Comparison of ENCODE assay signal across 9 cellular contexts in the genomic region with DNA sequence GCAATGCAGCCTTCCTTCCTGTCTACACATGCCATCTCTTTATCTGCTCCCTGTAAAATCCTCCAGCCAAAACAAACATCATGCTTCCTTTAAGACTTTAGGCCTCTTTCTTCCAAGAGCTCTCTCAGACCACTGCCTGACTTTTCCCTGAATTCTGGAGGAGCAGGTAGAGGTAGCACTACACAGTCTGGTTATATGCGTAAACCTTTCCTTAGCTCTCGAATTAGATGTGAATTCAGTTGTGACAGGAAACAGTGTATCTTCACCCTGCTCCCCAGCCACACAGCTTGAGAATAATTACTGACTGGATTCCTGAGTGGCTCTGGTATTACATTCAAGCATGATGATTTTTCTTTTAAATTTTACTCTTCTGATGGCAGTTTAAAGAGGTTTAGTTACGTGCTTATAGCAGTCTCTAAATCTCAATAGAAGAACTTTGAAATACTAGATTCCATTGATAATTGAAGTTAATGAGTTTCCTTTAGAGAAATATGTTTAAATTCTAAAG.
DNase-seq lines count a peak whose midpoint lies in the region; ATAC-seq and TF ChIP-seq lines count a peak whose summit lies in the region.
"Had no signal": no experiment of that assay in that cellular context is flagged by ENCODE, and none has a peak within 500 bp of the region (broad histone marks: within the 10 kb centered on the region; RNA-seq: fewer than 3 reads in every experiment).

No MANE protein-coding gene starts in this region.

- WGBS in esophagus squamous epithelium, 2 donors, result 31 to 48% methylated on average over 3 of the region's 3 CpGs

- peak overlapping the region; percentile 21 for H3K4me2 ChIP-seq in osteoblast (ENCODE audit: insufficient read depth, low read length)

- H3K27ac ChIP-seq in esophagus squamous epithelium, result peak overlapping the region; percentile 19 to 68 (median 56)
- H3K27ac ChIP-seq in osteoblast (ENCODE audit: low read depth, low read length), result peak overlapping the region; percentile 92

- intact Hi-C loops in esophagus squamous epithelium (cut with DNase I), result no loop called here

- H3K36me3 ChIP-seq in esophagus squamous epithelium (no peaks in the 10 kb centered on the region), osteoblast (ENCODE audit: insufficient read depth, low read length) (peaks cover 18% of the 10 kb centered on the region)

- no peak for TF ChIP-seq POLR2A in esophagus squamous epithelium (IDR thresholded peaks at IDR 0.05)

- H3K27me3 ChIP-seq in esophagus squamous epithelium (no peaks in the 10 kb centered on the region), osteoblast (ENCODE audit: insufficient read depth, low read length) (no peaks in the 10 kb centered on the region)

- no peak for ATAC-seq in omental fat pad (ENCODE audit: low FRiP score)

- H4K20me1 ChIP-seq in osteoblast (ENCODE audit: insufficient read depth, low read length), result peaks cover 8% of the 10 kb centered on the region

- no peak overlapping the region for H2AFZ ChIP-seq in osteoblast (ENCODE audit: low read length)

- peaks cover 90% of the 10 kb centered on the region for H3K79me2 ChIP-seq in osteoblast (ENCODE audit: insufficient read depth, low read length)

- H3K9me3 ChIP-seq in esophagus squamous epithelium (no peaks in the 10 kb centered on the region), osteoblast (ENCODE audit: low read depth, low read length) (no peaks in the 10 kb centered on the region)

- H3K4me1 ChIP-seq in esophagus squamous epithelium (peaks cover 26 to 95% (median 76%) of the 10 kb centered on the region in 3 donors), osteoblast (ENCODE audit: insufficient read depth, low read length) (peaks cover 83% of the 10 kb centered on the region)

- DNase-seq in DMS79 (lab: John Stamatoyannopoulos, UW), result peak; percentile 86
- peak; percentile 50 for DNase-seq in RPMI7951 (ENCODE audit: low read depth)
- no peak for DNase-seq in esophagus squamous epithelium (lab: John Stamatoyannopoulos, UW)
- DNase-seq in osteoblast (ENCODE audit: insufficient read length, low spot score, missing footprints), result no peak
- no peak for DNase-seq in NOMO-1 treated with DMSO at 0.1 percent for 48 hours (lab: John Stamatoyannopoulos, UW; ENCODE audit: unreplicated experiment)
- DNase-seq in NCI-H2029 treated with DMSO at 0.1 percent for 48 hours (lab: John Stamatoyannopoulos, UW), result no peak
- DNase-seq in omental fat pad (ENCODE audit: low spot score), result no peak
- no peak for DNase-seq in cerebellar nuclear complex (lab: John Stamatoyannopoulos, UW)
- DNase-seq: NCI-H1694 treated with DMSO at 0.1 percent for 48 hours had no signal

- TF ChIP-seq CTCF in esophagus squamous epithelium (IDR thresholded peaks at IDR 0.05) (no peak), osteoblast (IDR thresholded peaks at IDR 0.05; ENCODE audit: extremely low read depth, low read depth, low read length) (no peak), omental fat pad (IDR thresholded peaks at IDR 0.05) (no peak)

- no peak overlapping the region for H3K4me3 ChIP-seq in esophagus squamous epithelium
- no peak overlapping the region for H3K4me3 ChIP-seq in osteoblast (ENCODE audit: insufficient read depth, low read length)

Comparison
In these comparisons a context has a peak if more than half of its experiments do, and no peak if none do; other contexts are left out.
1. DNase-seq: peak in DMS79 (single experiment) and RPMI7951 (single experiment); none in esophagus squamous epithelium (single experiment), osteoblast (single experiment), NOMO-1 treated with DMSO at 0.1 percent for 48 hours (single experiment), NCI-H2029 treated with DMSO at 0.1 percent for 48 hours (single experiment), omental fat pad (single experiment) and cerebellar nuclear complex (0 of 2).